In genomic region chr10:77247076-77247561, GRCh38 we compare ENCODE assay signal across 9 cellular contexts.
DNase-seq lines count a peak whose midpoint lies in the region; ATAC-seq and TF ChIP-seq lines count a peak whose summit lies in the region.
"Had no signal": no experiment of that assay in that cellular context is flagged by ENCODE, and none has a peak within 500 bp of the region (broad histone marks: within the 10 kb centered on the region; RNA-seq: fewer than 3 reads in every experiment).

No MANE protein-coding gene starts in this region.

- peak overlapping the region; percentile 39 for H3K9ac ChIP-seq in mesenchymal stem cell (ENCODE audit: low read length)

- peaks cover 0 to 12% (median 0%) of the 10 kb centered on the region in 9 donors for H3K27me3 ChIP-seq in heart left ventricle
- no peaks in the 10 kb centered on the region for H3K27me3 ChIP-seq in mesenchymal stem cell (ENCODE audit: control insufficient read depth in 1 of 2, insufficient read depth in 1 of 2, low read length in 2 of 2)

- H3K4me1 ChIP-seq in heart left ventricle (peaks cover 0 to 34% (median 3%) of the 10 kb centered on the region in 12 donors), mesenchymal stem cell (ENCODE audit: control insufficient read depth, insufficient read depth, low read depth, low read length) (peaks cover 4% of the 10 kb centered on the region)

- H2AFZ ChIP-seq in mesenchymal stem cell (ENCODE audit: low read depth, low read length): no peak overlapping the region

- H3K79me1 ChIP-seq in mesenchymal stem cell (replicated peaks; ENCODE audit: low read length, poor library complexity, severe bottlenecking): peaks cover 1% of the 10 kb centered on the region

- ATAC-seq in heart left ventricle: peak in 3 of 4 donors; percentile 55 to 77 (median 76)
- no peak for ATAC-seq in HG03469 (IDR thresholded peaks at IDR 0.05; ENCODE audit: unreplicated experiment)
- no peak for ATAC-seq in HG02973 (IDR thresholded peaks at IDR 0.05; ENCODE audit: unreplicated experiment)

- no peak overlapping the region for H2BK15ac ChIP-seq in mesenchymal stem cell (ENCODE audit: low read depth, poor library complexity, severe bottlenecking)

- TF ChIP-seq POLR2A in heart left ventricle (IDR thresholded peaks at IDR 0.05): no peak

- no peak overlapping the region for H3K14ac ChIP-seq in mesenchymal stem cell (ENCODE audit: low read length in 2 of 2)

- 49 to 64% (median 57%) methylated on average over 7 of the region's 7 CpGs for WGBS in heart left ventricle, 4 donors
- WGBS in mesenchymal stem cell: 68% methylated on average over 7 of the region's 7 CpGs

- H2BK5ac ChIP-seq in mesenchymal stem cell (ENCODE audit: low read depth, low read length, poor library complexity, severe bottlenecking): no peak overlapping the region

- H4K91ac ChIP-seq in mesenchymal stem cell (ENCODE audit: low read length): no peak overlapping the region

- H3K4ac ChIP-seq in mesenchymal stem cell (ENCODE audit: low read depth in 1 of 2, low read length in 2 of 2): no peak overlapping the region

- H2AK5ac ChIP-seq in mesenchymal stem cell (ENCODE audit: low read length, severe bottlenecking): no peak overlapping the region

- no peaks in the 10 kb centered on the region for H3K36me3 ChIP-seq in heart left ventricle
- no peaks in the 10 kb centered on the region for H3K36me3 ChIP-seq in mesenchymal stem cell (ENCODE audit: control insufficient read depth in 1 of 2, insufficient read depth in 2 of 2, low read depth in 1 of 2, low read length in 2 of 2)

- DNase-seq in heart left ventricle: no peak
- DNase-seq in cardiac septum (ENCODE audit: low spot score): no peak
- peak; percentile 92 for DNase-seq in choroid plexus epithelial cell (ENCODE audit: low read depth)
- peak; percentile 70 for DNase-seq in mesenchymal stem cell
- DNase-seq in DMS 273 (lab: John Stamatoyannopoulos, UW; ENCODE audit: unreplicated experiment): no peak
- no peak for DNase-seq in stimulated activated CD4-positive, alpha-beta T cell treated with anti-CD3 and anti-CD28 coated beads, Interleukin-15, amount 100 ng/mL, for 24 hours
- DNase-seq: T-helper 9 cell had no signal

- intact Hi-C loops in heart left ventricle (cut with DNase I): no loop called here
- intact Hi-C loops in cardiac septum (cut with DNase I): no loop called here

- no peak overlapping the region for H3K4me2 ChIP-seq in mesenchymal stem cell (ENCODE audit: low read length, poor library complexity, severe bottlenecking)

- peak overlapping the region; percentile 3 for H4K8ac ChIP-seq in mesenchymal stem cell (ENCODE audit: low read length)

- H3K9me3 ChIP-seq in heart left ventricle (no peaks in the 10 kb centered on the region), mesenchymal stem cell (ENCODE audit: control insufficient read depth, low read length) (no peaks in the 10 kb centered on the region)

- peak overlapping the region in 1 of 2 experiments; percentile 11 for H3K18ac ChIP-seq in mesenchymal stem cell (ENCODE audit: low read depth in 1 of 2, low read length in 2 of 2)

- H3K4me3 ChIP-seq in heart left ventricle (no peak overlapping the region), choroid plexus epithelial cell (ENCODE audit: low read depth, low read length) (no peak overlapping the region), mesenchymal stem cell (ENCODE audit: insufficient read depth in 1 of 2, low read depth in 1 of 2, low read length in 2 of 2) (peak overlapping the region in 1 of 2 experiments; percentile 52)

- peak overlapping the region in 1 of 2 experiments; percentile 38 for H2BK12ac ChIP-seq in mesenchymal stem cell (ENCODE audit: low read length in 2 of 2)

- no peak overlapping the region for H3K23ac ChIP-seq in mesenchymal stem cell (ENCODE audit: low read length in 2 of 2)

- peak overlapping the region in 3 of 12 donors; percentile 22 to 87 (median 58) for H3K27ac ChIP-seq in heart left ventricle
- H3K27ac ChIP-seq in mesenchymal stem cell (ENCODE audit: low read length, poor library complexity, severe bottlenecking): no peak overlapping the region

- no peak overlapping the region for H2BK120ac ChIP-seq in mesenchymal stem cell (ENCODE audit: low read depth, low read length)

- TF ChIP-seq CTCF in heart left ventricle (IDR thresholded peaks at IDR 0.05) (no peak), choroid plexus epithelial cell (conservative IDR thresholded peaks at IDR 0.05; ENCODE audit: low read depth, low read length) (no peak)

Comparison
In these comparisons a context has a peak if more than half of its experiments do, and no peak if none do; other contexts are left out.
1. ATAC-seq: peak in heart left ventricle (3 of 4); none in HG03469 (single experiment) and HG02973 (single experiment).
2. DNase-seq: peak in choroid plexus epithelial cell (single experiment) and mesenchymal stem cell (single experiment); none in heart left ventricle (0 of 5), cardiac septum (single experiment), DMS 273 (single experiment) and stimulated activated CD4-positive, alpha-beta T cell treated with anti-CD3 and anti-CD28 coated beads, Interleukin-15, amount 100 ng/mL, for 24 hours (single experiment).